Comparison of ENCODE assay signal across 18 cellular contexts in the genomic region with DNA sequence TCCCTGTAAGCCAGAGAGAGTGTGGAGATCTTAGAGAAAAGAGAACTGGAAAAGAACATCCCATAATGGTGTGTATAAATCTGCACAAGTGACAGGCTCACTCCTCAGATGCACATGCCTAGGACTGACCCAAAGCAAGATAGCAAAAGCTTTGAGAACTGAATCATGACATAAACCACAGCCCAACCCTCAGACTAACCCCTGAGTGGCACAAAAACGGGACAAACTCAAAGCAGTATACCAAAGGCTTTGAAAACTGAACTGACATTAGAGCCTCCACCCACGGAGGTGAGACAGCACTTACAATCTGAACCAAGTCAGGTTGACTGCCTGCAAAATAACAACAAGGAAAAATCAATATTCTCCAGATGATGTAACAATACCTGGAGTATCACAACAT.
DNase-seq lines count a peak whose midpoint lies in the region; ATAC-seq and TF ChIP-seq lines count a peak whose summit lies in the region.
"Had no signal": no experiment of that assay in that cellular context is flagged by ENCODE, and none has a peak within 500 bp of the region (broad histone marks: within the 10 kb centered on the region; RNA-seq: fewer than 3 reads in every experiment).

No MANE protein-coding gene starts in this region.

- intact Hi-C loops in HCT116 (cut with micrococcal nuclease) (no loop called here), natural killer cell (cut with micrococcal nuclease) (no loop called here)

- no peak for TF ChIP-seq POLR2A in HCT116 (IDR thresholded peaks at IDR 0.05; ENCODE audit: borderline replicate concordance, extremely low read depth, insufficient read depth, insufficient read length)

- POLR2A ChIA-PET in HCT116 (lab: Charles Lee): no interaction called here
- POLR2A ChIA-PET in activated CD8-positive, alpha-beta T cell treated with anti-CD3 and anti-CD28 coated beads, Interleukin-2, amount 10 ng/mL, durations not matched to agents 7 days and 5 days (lab: Charles Lee): no interaction called here

- peaks cover 18% of the 10 kb centered on the region in 2 experiments for H3K4me1 ChIP-seq in HCT116 (ENCODE audit: control insufficient read depth in 1 of 2, insufficient read depth in 2 of 2, low read length in 2 of 2)

- BruUV-seq in HCT116 (replicated peaks; lab: Mats Ljungman, UMichigan): no TSS peak

- H3K9me3 Mint-ChIP-seq in activated CD8-positive, alpha-beta T cell treated with anti-CD3 and anti-CD28 coated beads, Interleukin-2, amount 10 ng/mL, durations not matched to agents 7 days and 5 days (ENCODE audit: insufficient read depth): no peaks in the 10 kb centered on the region
- H3K9me3 Mint-ChIP-seq in natural killer cell: no peaks in the 10 kb centered on the region

- TF ChIP-seq CTCF in HCT116 (IDR thresholded peaks at IDR 0.05 in 2 of 3, conservative IDR thresholded peaks at IDR 0.05 in 1 of 3; ENCODE audit: borderline replicate concordance in 1 of 3, insufficient read depth in 1 of 3, low read depth in 2 of 3, low read length in 2 of 3) (no peak), natural killer cell (IDR thresholded peaks at IDR 0.05) (no peak)

- H3K9ac ChIP-seq in HCT116 (ENCODE audit: low read length): no peak overlapping the region

- H3K36me3 ChIP-seq in HCT116 (ENCODE audit: control insufficient read depth in 1 of 2, insufficient read depth in 2 of 2, low read length in 2 of 2): no peaks in the 10 kb centered on the region
- H3K36me3 ChIP-seq: ovary, tibial nerve had no signal

- CTCF ChIA-PET in HCT116 (lab: Charles Lee): no interaction called here
- CTCF ChIA-PET in activated CD8-positive, alpha-beta T cell treated with anti-CD3 and anti-CD28 coated beads, Interleukin-2, amount 10 ng/mL, durations not matched to agents 7 days and 5 days (lab: Charles Lee): no interaction called here

- H3K27ac ChIP-seq in HCT116 (ENCODE audit: low read depth, low read length): peak overlapping the region; percentile 35; the same call in 1 of the 2 replicates
- H3K27ac ChIP-seq: hepatocyte, ovary, tibial nerve had no signal

- no peak for TF ChIP-seq RAD21 in HCT116 (IDR thresholded peaks at IDR 0.05; ENCODE audit: low read depth)

- H3K4me3 ChIP-seq in HCT116 (replicated peaks in 1 of 2; ENCODE audit: low read depth in 1 of 2, low read length in 2 of 2): no peak overlapping the region
- H3K4me3 ChIP-seq: hepatocyte, ovary, tibial nerve had no signal

- H3K36me3 Mint-ChIP-seq in activated CD8-positive, alpha-beta T cell treated with anti-CD3 and anti-CD28 coated beads, Interleukin-2, amount 10 ng/mL, durations not matched to agents 7 days and 5 days (ENCODE audit: low read depth): peaks cover 27% of the 10 kb centered on the region
- H3K36me3 Mint-ChIP-seq in natural killer cell: peaks cover 6% of the 10 kb centered on the region

- H4K20me1 ChIP-seq in HCT116 (ENCODE audit: insufficient read depth): no peaks in the 10 kb centered on the region

- H3K27me3 ChIP-seq in HCT116 (ENCODE audit: insufficient read depth, low read length): no peaks in the 10 kb centered on the region
- H3K27me3 ChIP-seq: hepatocyte, ovary, tibial nerve had no signal

- no peaks in the 10 kb centered on the region for H3K79me2 ChIP-seq in HCT116 (ENCODE audit: insufficient read depth, low read length)
- H3K79me2 ChIP-seq: hepatocyte had no signal

- ATAC-seq in HCT116 (peak; percentile 74), natural killer cell (no peak), GM19328 (IDR thresholded peaks at IDR 0.05; ENCODE audit: unreplicated experiment) (no peak), HG03108 (IDR thresholded peaks at IDR 0.05; ENCODE audit: unreplicated experiment) (no peak)
- no peak for ATAC-seq in activated CD8-positive, alpha-beta T cell treated with anti-CD3 and anti-CD28 coated beads, Interleukin-2, amount 10 ng/mL, durations not matched to agents 7 days and 5 days
- ATAC-seq: sciatic nerve had no signal

- H3K27ac Mint-ChIP-seq in activated CD8-positive, alpha-beta T cell treated with anti-CD3 and anti-CD28 coated beads, Interleukin-2, amount 10 ng/mL, durations not matched to agents 7 days and 5 days: peak overlapping the region; percentile 32
- H3K27ac Mint-ChIP-seq in natural killer cell: peak overlapping the region; percentile 65 to 76
- H3K27ac Mint-ChIP-seq: activated naive CD4-positive, alpha-beta T cell treated with anti-CD3 and anti-CD28 coated beads, Interleukin-2, amount 50 U/mL, for 24 hours had no signal

- H3K4me3 Mint-ChIP-seq in activated CD8-positive, alpha-beta T cell treated with anti-CD3 and anti-CD28 coated beads, Interleukin-2, amount 10 ng/mL, durations not matched to agents 7 days and 5 days: no peak overlapping the region
- H3K4me3 Mint-ChIP-seq in natural killer cell: no peak overlapping the region
- H3K4me3 Mint-ChIP-seq: activated naive CD4-positive, alpha-beta T cell treated with anti-CD3 and anti-CD28 coated beads, Interleukin-2, amount 50 U/mL, for 24 hours had no signal

- peaks cover 23% of the 10 kb centered on the region for H3K4me1 Mint-ChIP-seq in activated CD8-positive, alpha-beta T cell treated with anti-CD3 and anti-CD28 coated beads, Interleukin-2, amount 10 ng/mL, durations not matched to agents 7 days and 5 days (ENCODE audit: low read depth)
- H3K4me1 Mint-ChIP-seq in natural killer cell: peaks cover 16 to 19% of the 10 kb centered on the region in 2 donors

- peak; percentile 7 to 18 for DNase-seq in activated CD4-positive, alpha-beta T cell treated with anti-CD3 and anti-CD28 coated beads, Interleukin-2, amount 50 U/mL, for 48 hours
- DNase-seq in activated CD4-positive, alpha-beta T cell treated with anti-CD3 and anti-CD28 coated beads, Interleukin-2, amount 50 U/mL, for 1 hour: no peak
- DNase-seq in HCT116 (ENCODE audit: low read depth, low spot score) (no peak), natural killer cell (no peak), GOT3 (lab: John Stamatoyannopoulos, UW) (no peak)
- DNase-seq in activated CD8-positive, alpha-beta T cell treated with anti-CD3 and anti-CD28 coated beads, Interleukin-2, amount 10 ng/mL, durations not matched to agents 7 days and 5 days: no peak
- DNase-seq: DMS 273 treated with DMSO at 0.1 percent for 48 hours, foreskin fibroblast, islet precursor cell, Kasumi-1, NCI-H1417, ovary had no signal

- H3K4me2 ChIP-seq in HCT116 (ENCODE audit: low read length): peak overlapping the region; percentile 14; the same call in 1 of the 2 replicates
- H3K4me2 ChIP-seq: hepatocyte had no signal

- no peaks in the 10 kb centered on the region for H3K9me2 ChIP-seq in HCT116 (ENCODE audit: insufficient read depth)

- no peaks in the 10 kb centered on the region for H3K9me3 ChIP-seq in HCT116 (ENCODE audit: control insufficient read depth in 1 of 2, insufficient read depth in 1 of 2, low read depth in 1 of 2, low read length in 2 of 2)
- H3K9me3 ChIP-seq: ovary, tibial nerve had no signal

- H2AFZ ChIP-seq in HCT116 (ENCODE audit: low read depth, low read length, poor library complexity, severe bottlenecking): no peak overlapping the region
- H2AFZ ChIP-seq: hepatocyte had no signal

- H3K27me3 Mint-ChIP-seq in activated CD8-positive, alpha-beta T cell treated with anti-CD3 and anti-CD28 coated beads, Interleukin-2, amount 10 ng/mL, durations not matched to agents 7 days and 5 days (ENCODE audit: low read depth): no peaks in the 10 kb centered on the region
- no peaks in the 10 kb centered on the region for H3K27me3 Mint-ChIP-seq in natural killer cell (ENCODE audit: low read depth in 2 of 2)
- H3K27me3 Mint-ChIP-seq: activated naive CD4-positive, alpha-beta T cell treated with anti-CD3 and anti-CD28 coated beads, Interleukin-2, amount 50 U/mL, for 24 hours had no signal

- RAD21 ChIA-PET in HCT116 (lab: Charles Lee; ENCODE audit: low non-redundant PET in 1 of 2, low total read pairs in 2 of 2, uncharacterized antibody in 2 of 2, unreplicated experiment in 2 of 2): no interaction called here

TF ChIP-seq in HCT116, 20 proteins besides CTCF, POLR2A, EP300 and RAD21:
- TF ChIP-seq YY1 (IDR thresholded peaks at IDR 0.05; ENCODE audit: extremely low read depth, insufficient replicate concordance, low read depth, low read length) (no peak), ZNF274 (IDR thresholded peaks at IDR 0.05; ENCODE audit: low read depth, low read length) (no peak), FOSL1 (IDR thresholded peaks at IDR 0.05; ENCODE audit: low read depth) (no peak), EGR1 (IDR thresholded peaks at IDR 0.05; ENCODE audit: low read depth) (0 out of 2 replicates have a peak, but pooled peaks have one; percentile 32)
- TF ChIP-seq, protein P1, sequence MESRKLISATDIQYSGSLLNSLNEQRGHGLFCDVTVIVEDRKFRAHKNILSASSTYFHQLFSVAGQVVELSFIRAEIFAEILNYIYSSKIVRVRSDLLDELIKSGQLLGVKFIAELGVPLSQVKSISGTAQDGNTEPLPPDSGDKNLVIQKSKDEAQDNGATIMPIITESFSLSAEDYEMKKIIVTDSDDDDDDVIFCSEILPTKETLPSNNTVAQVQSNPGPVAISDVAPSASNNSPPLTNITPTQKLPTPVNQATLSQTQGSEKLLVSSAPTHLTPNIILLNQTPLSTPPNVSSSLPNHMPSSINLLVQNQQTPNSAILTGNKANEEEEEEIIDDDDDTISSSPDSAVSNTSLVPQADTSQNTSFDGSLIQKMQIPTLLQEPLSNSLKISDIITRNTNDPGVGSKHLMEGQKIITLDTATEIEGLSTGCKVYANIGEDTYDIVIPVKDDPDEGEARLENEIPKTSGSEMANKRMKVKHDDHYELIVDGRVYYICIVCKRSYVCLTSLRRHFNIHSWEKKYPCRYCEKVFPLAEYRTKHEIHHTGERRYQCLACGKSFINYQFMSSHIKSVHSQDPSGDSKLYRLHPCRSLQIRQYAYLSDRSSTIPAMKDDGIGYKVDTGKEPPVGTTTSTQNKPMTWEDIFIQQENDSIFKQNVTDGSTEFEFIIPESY (IDR thresholded peaks at IDR 0.05; ENCODE audit: extremely low read depth, insufficient replicate concordance, low read length): no peak

Comparison
In these comparisons a context has a peak if more than half of its experiments do, and no peak if none do; other contexts are left out.
1. DNase-seq: peak in activated CD4-positive, alpha-beta T cell treated with anti-CD3 and anti-CD28 coated beads, Interleukin-2, amount 50 U/mL, for 48 hours (2 of 2); none in activated CD4-positive, alpha-beta T cell treated with anti-CD3 and anti-CD28 coated beads, Interleukin-2, amount 50 U/mL, for 1 hour (single experiment), HCT116 (single experiment), activated CD8-positive, alpha-beta T cell treated with anti-CD3 and anti-CD28 coated beads, Interleukin-2, amount 10 ng/mL, durations not matched to agents 7 days and 5 days (single experiment), natural killer cell (single experiment) and GOT3 (single experiment).